Comparison of ENCODE assay signal across 2 cellular contexts in the genomic region with DNA sequence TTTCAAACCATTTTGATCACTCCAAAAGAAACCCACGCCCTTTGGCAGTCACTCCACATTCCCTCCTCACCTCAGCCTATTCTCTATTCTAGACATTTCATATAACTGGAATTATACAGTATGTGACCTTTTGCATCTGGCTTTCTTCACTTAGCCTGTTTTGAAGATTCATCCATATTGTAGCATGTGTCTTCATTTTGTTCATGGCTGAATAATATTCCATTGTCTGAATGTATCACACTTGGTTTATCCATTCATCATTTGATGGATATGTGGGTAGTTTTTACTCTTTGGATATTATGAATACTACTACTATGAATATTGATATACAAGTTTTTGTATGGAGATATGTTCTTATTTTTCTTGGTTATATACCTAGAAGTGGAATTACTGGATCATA.
TF ChIP-seq lines count a peak whose summit lies in the region.

No MANE protein-coding gene starts in this region.

TF ChIP-seq in HepG2, 621 proteins besides CTCF, POLR2A, EP300 and RAD21:
- TF ChIP-seq, protein P1, sequence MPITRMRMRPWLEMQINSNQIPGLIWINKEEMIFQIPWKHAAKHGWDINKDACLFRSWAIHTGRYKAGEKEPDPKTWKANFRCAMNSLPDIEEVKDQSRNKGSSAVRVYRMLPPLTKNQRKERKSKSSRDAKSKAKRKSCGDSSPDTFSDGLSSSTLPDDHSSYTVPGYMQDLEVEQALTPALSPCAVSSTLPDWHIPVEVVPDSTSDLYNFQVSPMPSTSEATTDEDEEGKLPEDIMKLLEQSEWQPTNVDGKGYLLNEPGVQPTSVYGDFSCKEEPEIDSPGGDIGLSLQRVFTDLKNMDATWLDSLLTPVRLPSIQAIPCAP (CRISPR knock-in tag; IDR thresholded peaks at IDR 0.05; ENCODE audit: low read depth) = no peak
- TF ChIP-seq TAF15 (IDR thresholded peaks at IDR 0.05; ENCODE audit: low read depth, low read length, poor library complexity, severe bottlenecking) (no peak), ZNF7 (CRISPR knock-in tag; IDR thresholded peaks at IDR 0.05) (peak; percentile 39; the same call in 1 of the 2 replicates), SP2 (CRISPR knock-in tag; IDR thresholded peaks at IDR 0.05) (no peak), ZNF549 (CRISPR knock-in tag; IDR thresholded peaks at IDR 0.05) (no peak)
- TF ChIP-seq, protein P2, sequence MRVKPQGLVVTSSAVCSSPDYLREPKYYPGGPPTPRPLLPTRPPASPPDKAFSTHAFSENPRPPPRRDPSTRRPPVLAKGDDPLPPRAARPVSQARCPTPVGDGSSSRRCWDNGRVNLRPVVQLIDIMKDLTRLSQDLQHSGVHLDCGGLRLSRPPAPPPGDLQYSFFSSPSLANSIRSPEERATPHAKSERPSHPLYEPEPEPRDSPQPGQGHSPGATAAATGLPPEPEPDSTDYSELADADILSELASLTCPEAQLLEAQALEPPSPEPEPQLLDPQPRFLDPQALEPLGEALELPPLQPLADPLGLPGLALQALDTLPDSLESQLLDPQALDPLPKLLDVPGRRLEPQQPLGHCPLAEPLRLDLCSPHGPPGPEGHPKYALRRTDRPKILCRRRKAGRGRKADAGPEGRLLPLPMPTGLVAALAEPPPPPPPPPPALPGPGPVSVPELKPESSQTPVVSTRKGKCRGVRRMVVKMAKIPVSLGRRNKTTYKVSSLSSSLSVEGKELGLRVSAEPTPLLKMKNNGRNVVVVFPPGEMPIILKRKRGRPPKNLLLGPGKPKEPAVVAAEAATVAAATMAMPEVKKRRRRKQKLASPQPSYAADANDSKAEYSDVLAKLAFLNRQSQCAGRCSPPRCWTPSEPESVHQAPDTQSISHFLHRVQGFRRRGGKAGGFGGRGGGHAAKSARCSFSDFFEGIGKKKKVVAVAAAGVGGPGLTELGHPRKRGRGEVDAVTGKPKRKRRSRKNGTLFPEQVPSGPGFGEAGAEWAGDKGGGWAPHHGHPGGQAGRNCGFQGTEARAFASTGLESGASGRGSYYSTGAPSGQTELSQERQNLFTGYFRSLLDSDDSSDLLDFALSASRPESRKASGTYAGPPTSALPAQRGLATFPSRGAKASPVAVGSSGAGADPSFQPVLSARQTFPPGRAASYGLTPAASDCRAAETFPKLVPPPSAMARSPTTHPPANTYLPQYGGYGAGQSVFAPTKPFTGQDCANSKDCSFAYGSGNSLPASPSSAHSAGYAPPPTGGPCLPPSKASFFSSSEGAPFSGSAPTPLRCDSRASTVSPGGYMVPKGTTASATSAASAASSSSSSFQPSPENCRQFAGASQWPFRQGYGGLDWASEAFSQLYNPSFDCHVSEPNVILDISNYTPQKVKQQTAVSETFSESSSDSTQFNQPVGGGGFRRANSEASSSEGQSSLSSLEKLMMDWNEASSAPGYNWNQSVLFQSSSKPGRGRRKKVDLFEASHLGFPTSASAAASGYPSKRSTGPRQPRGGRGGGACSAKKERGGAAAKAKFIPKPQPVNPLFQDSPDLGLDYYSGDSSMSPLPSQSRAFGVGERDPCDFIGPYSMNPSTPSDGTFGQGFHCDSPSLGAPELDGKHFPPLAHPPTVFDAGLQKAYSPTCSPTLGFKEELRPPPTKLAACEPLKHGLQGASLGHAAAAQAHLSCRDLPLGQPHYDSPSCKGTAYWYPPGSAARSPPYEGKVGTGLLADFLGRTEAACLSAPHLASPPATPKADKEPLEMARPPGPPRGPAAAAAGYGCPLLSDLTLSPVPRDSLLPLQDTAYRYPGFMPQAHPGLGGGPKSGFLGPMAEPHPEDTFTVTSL (CRISPR knock-in tag; IDR thresholded peaks at IDR 0.05; ENCODE audit: borderline replicate concordance) = no peak

TF ChIP-seq in K562, 482 proteins besides CTCF, POLR2A, EP300 and RAD21:
- TF ChIP-seq PHTF2 (CRISPR knock-in tag; IDR thresholded peaks at IDR 0.05) (no peak), CTBP1 (IDR thresholded peaks at IDR 0.05; ENCODE audit: borderline replicate concordance) (no peak), LCOR (CRISPR knock-in tag; IDR thresholded peaks at IDR 0.05) (no peak), HCFC1 (IDR thresholded peaks at IDR 0.05; ENCODE audit: low read depth, low read length) (no peak), ZNF146 (CRISPR knock-in tag; IDR thresholded peaks at IDR 0.05; ENCODE audit: unreplicated experiment) (peak; percentile 84), NONO (IDR thresholded peaks at IDR 0.05; ENCODE audit: low read depth in 2 of 2, low read length in 1 of 2) (no peak), ZKSCAN8 (CRISPR knock-in tag; IDR thresholded peaks at IDR 0.05) (no peak)
- TF ChIP-seq, protein P3, sequence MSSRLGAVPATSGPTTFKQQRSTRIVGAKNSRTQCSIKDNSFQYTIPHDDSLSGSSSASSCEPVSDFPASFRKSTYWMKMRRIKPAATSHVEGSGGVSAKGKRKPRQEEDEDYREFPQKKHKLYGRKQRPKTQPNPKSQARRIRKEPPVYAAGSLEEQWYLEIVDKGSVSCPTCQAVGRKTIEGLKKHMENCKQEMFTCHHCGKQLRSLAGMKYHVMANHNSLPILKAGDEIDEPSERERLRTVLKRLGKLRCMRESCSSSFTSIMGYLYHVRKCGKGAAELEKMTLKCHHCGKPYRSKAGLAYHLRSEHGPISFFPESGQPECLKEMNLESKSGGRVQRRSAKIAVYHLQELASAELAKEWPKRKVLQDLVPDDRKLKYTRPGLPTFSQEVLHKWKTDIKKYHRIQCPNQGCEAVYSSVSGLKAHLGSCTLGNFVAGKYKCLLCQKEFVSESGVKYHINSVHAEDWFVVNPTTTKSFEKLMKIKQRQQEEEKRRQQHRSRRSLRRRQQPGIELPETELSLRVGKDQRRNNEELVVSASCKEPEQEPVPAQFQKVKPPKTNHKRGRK (tag; IDR thresholded peaks at IDR 0.05) = no peak
